Comparison of ENCODE assay signal across 1 cellular context in the genomic region with DNA sequence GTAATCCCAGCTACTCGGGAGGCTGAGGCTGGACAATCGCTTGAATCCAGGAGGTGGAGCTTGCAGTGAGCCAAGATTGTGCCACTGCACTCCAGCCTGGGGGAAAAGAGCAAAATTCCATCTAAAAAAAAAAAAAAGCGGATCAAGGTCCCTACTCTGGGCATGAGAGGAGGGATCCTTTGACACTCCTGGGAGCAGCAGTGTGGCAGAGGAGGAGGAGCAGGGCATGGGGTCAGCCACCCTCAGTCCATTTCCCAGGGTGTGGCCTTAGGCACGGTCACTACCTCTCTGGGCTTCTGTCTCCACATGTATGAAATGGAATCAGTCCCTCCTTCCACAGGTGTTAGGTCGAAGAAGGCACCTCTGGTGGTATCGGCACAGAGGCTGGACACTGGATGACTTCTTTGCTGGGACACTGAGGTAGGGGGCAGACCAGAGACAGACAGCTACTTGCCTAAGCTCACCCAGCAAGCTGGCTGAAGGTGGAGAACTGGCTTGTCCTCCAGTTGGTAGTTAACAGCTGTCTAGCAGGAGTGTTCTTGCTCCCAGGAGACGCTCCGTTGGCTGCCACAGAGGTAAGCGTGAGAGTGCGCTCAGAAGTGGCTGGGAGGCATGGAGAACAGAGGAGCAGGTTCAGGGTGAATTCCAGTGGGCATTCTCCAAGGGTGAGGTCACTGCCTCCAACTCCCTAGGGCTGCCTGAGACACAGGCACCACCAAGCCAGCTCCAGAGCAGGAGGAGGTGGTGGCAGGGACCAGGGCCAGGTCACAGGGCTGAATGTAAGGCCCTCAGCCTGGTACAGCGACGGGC.
A peak's percentile ranks its signal among the peaks of the same experiment; 100 is the strongest.
TF ChIP-seq lines count a peak whose summit lies in the region.

No MANE protein-coding gene starts in this region.

TF ChIP-seq in endothelial cell of umbilical vein, 7 proteins besides CTCF, POLR2A, EP300 and RAD21 (continued from another document):
- peak; percentile 63 for TF ChIP-seq JUN (IDR thresholded peaks at IDR 0.05; ENCODE audit: borderline replicate concordance, insufficient read depth, insufficient read length, low read depth)
